In genomic region chr7:31633894-31634494, GRCh38 we compare ENCODE assay signal across 9 cellular contexts. TPM values are rescaled to one million over a fixed set of nuclear protein-coding genes. Genes with fewer than 3 reads are reported as not detected.
DNase-seq lines count a peak whose midpoint lies in the region; ATAC-seq and TF ChIP-seq lines count a peak whose summit lies in the region.
"Had no signal": no experiment of that assay in that cellular context is flagged by ENCODE, and none has a peak within 500 bp of the region (broad histone marks: within the 10 kb centered on the region; RNA-seq: fewer than 3 reads in every experiment).

No MANE protein-coding gene starts in this region.

- no peak overlapping the region for H3K9ac ChIP-seq in Loucy (ENCODE audit: low read depth, low read length, poor library complexity, severe bottlenecking)

- H3F3A ChIP-seq in Loucy (ENCODE audit: low read depth): no peaks in the 10 kb centered on the region

- H3K4me1 ChIP-seq in Loucy (ENCODE audit: insufficient read depth, low read length, poor library complexity, severe bottlenecking) (no peaks in the 10 kb centered on the region), esophagus squamous epithelium (no peaks in the 10 kb centered on the region)

- TF ChIP-seq CTCF in Loucy (conservative IDR thresholded peaks at IDR 0.05; ENCODE audit: low read length) (peak; percentile 61), esophagus squamous epithelium (IDR thresholded peaks at IDR 0.05) (peak in 5 of 6 experiments; percentile 27 to 68 (median 52)), neural crest cell (conservative IDR thresholded peaks at IDR 0.05) (peak; percentile 83)

- no peaks in the 10 kb centered on the region for H3K9me3 Mint-ChIP-seq in neural crest cell

- H3K27me3 ChIP-seq in Loucy (ENCODE audit: insufficient read depth, low read length, poor library complexity, severe bottlenecking) (no peaks in the 10 kb centered on the region), esophagus squamous epithelium (no peaks in the 10 kb centered on the region)

- no peaks in the 10 kb centered on the region for H3K9me2 ChIP-seq in Loucy (replicated peaks; ENCODE audit: low read depth, low read length)

- H3K27me3 Mint-ChIP-seq in neural crest cell (ENCODE audit: low read depth): peaks cover 2% of the 10 kb centered on the region

- H3K4me3 Mint-ChIP-seq in neural crest cell: no peak overlapping the region

- peak; percentile 62 for DNase-seq in EH (ENCODE audit: low read depth)
- DNase-seq in RKO (ENCODE audit: low spot score): peak; percentile 72
- no peak for DNase-seq in esophagus squamous epithelium (lab: John Stamatoyannopoulos, UW)
- peak; percentile 53 for DNase-seq in neural crest cell (ENCODE audit: low read depth, low spot score)
- DNase-seq in stimulated activated naive CD4-positive, alpha-beta T cell (lab: John Stamatoyannopoulos, UW): no peak

- H3K27ac Mint-ChIP-seq in neural crest cell (ENCODE audit: unreplicated experiment): no peak overlapping the region

- no peaks in the 10 kb centered on the region for H3K9me3 ChIP-seq in Loucy (ENCODE audit: insufficient read depth, low read depth, low read length)
- H3K9me3 ChIP-seq in esophagus squamous epithelium: no peaks in the 10 kb centered on the region
- H3K9me3 ChIP-seq: neutrophil had no signal

- no peaks in the 10 kb centered on the region for H3K79me2 ChIP-seq in Loucy (ENCODE audit: insufficient read depth, low read length)

- ATAC-seq in GM18498 (IDR thresholded peaks at IDR 0.05; ENCODE audit: unreplicated experiment) (no peak), HG02970 (IDR thresholded peaks at IDR 0.05; ENCODE audit: low FRiP score, unreplicated experiment) (no peak)

- no peak overlapping the region for H3K4me3 ChIP-seq in Loucy (ENCODE audit: low read length, poor library complexity, severe bottlenecking)
- no peak overlapping the region for H3K4me3 ChIP-seq in esophagus squamous epithelium

- no peak overlapping the region for H2AFZ ChIP-seq in Loucy (ENCODE audit: low read length)

- no peak overlapping the region for H3K4me2 ChIP-seq in Loucy (ENCODE audit: low read depth, low read length, poor library complexity, severe bottlenecking)

- no peak for TF ChIP-seq POLR2A in esophagus squamous epithelium (IDR thresholded peaks at IDR 0.05)

- no peaks in the 10 kb centered on the region for H3K4me1 Mint-ChIP-seq in neural crest cell

- no peaks in the 10 kb centered on the region for H4K20me1 ChIP-seq in Loucy (ENCODE audit: insufficient read depth, low read length, poor library complexity, severe bottlenecking)

- H3K36me3 ChIP-seq in Loucy (ENCODE audit: insufficient read depth, low read length) (no peaks in the 10 kb centered on the region), esophagus squamous epithelium (no peaks in the 10 kb centered on the region)
- H3K36me3 ChIP-seq: neutrophil had no signal

- intact Hi-C loops in esophagus squamous epithelium (cut with DNase I): no loop called here

- 36 to 37% methylated on average over 2 of the region's 2 CpGs for WGBS in esophagus squamous epithelium, 2 donors

- no peak overlapping the region for H3K27ac ChIP-seq in esophagus squamous epithelium
- H3K27ac ChIP-seq: neutrophil had no signal

- H3K36me3 Mint-ChIP-seq in neural crest cell (ENCODE audit: low read depth): no peaks in the 10 kb centered on the region

RNA-seq across cellular contexts. Expression of gene PPP1R17, which starts 53.0 kb away (rescaled TPM):
- total RNA-seq in esophagus squamous epithelium (not detected), neural crest cell (1.2 and 1.4 TPM in 2 replicates)

Comparison
In these comparisons a context has a peak if more than half of its experiments do, and no peak if none do; other contexts are left out.
1. DNase-seq: peak in EH (single experiment), RKO (single experiment) and neural crest cell (single experiment); none in esophagus squamous epithelium (single experiment) and stimulated activated naive CD4-positive, alpha-beta T cell (0 of 6).
2. Peak in every context shown above with its lines, with median percentiles within 50 percentile points of each other: CTCF ChIP-seq.